Comparison of ENCODE assay signal across 1 cellular context in the genomic region with DNA sequence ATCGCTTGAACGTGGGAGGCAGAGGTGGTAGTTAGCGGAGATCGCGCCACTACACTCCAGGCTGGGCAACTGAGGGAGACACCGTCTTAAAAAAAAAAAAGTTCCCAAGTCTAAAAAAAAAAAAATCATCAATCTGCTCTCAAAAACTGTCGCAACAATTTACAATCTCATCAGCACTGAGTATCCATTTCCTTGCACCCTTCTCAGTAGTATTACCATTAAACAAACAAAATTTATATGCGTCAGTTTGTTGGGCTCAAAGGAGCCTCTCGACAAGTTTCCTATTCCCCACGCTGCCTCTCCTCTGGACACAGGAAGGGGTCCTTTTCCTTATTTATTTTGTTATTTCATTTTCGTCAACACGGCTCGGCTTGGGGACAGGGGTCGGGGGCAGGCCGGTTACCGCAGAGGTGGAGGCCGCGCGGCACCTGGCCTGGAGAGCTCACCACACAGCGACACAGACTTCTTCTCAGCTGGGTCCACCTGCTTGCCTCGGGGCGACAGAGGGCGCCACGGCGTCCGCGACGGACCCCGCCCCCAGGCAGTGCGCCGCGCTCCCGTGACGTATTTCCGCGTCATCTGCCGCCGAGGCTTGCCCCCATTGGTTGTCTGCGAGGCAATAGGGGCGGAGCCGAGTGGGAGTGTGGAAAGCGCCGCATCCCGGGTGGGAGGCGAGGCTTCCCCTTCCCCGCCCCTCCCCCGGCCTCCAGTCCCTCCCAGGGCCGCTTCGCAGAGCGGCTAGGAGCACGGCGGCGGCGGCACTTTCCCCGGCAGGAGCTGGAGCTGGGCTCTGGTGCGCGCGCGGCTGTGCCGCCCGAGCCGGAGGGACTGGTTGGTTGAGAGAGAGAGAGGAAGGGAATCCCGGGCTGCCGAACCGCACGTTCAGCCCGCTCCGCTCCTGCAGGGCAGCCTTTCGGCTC.
TF ChIP-seq lines count a peak whose summit lies in the region.

A gene (plus strand): TSS at position 709 of the 920 bp plus-strand sequence. CDS start 436 bp downstream, outside the sequence.

TF ChIP-seq in A549, 52 proteins besides CTCF, POLR2A, EP300 and RAD21 (continued from another document):
- TF ChIP-seq, protein P1, sequence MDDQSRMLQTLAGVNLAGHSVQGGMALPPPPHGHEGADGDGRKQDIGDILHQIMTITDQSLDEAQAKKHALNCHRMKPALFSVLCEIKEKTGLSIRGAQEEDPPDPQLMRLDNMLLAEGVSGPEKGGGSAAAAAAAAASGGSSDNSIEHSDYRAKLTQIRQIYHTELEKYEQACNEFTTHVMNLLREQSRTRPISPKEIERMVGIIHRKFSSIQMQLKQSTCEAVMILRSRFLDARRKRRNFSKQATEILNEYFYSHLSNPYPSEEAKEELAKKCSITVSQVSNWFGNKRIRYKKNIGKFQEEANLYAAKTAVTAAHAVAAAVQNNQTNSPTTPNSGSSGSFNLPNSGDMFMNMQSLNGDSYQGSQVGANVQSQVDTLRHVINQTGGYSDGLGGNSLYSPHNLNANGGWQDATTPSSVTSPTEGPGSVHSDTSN (IDR thresholded peaks at IDR 0.05) = peak; percentile 77
- TF ChIP-seq BHLHE40 (IDR thresholded peaks at IDR 0.05; ENCODE audit: low read depth, low read length) (no peak), MYC (IDR thresholded peaks at IDR 0.05; ENCODE audit: borderline replicate concordance, low read length) (0 out of 2 replicates have a peak, but pooled peaks have one; percentile 83), CBX2 (IDR thresholded peaks at IDR 0.05; ENCODE audit: borderline replicate concordance, low read depth) (no peak), JUN (IDR thresholded peaks at IDR 0.05) (peak; percentile 66 to 84; a peak in 4 of 5 replicates), ZSCAN20 (CRISPR knock-in tag; IDR thresholded peaks at IDR 0.05) (no peak), GATA3 (IDR thresholded peaks at IDR 0.05; ENCODE audit: borderline replicate concordance) (peak; percentile 56), RARB (CRISPR knock-in tag; IDR thresholded peaks at IDR 0.05) (no peak), FOSL2 (IDR thresholded peaks at IDR 0.05) (no peak), FOSL2 (CRISPR knock-in tag; IDR thresholded peaks at IDR 0.05) (peak; percentile 38), JUNB (IDR thresholded peaks at IDR 0.05) (no peak), HOXB5 (CRISPR knock-in tag; IDR thresholded peaks at IDR 0.05) (no peak), ZNF302 (CRISPR knock-in tag; IDR thresholded peaks at IDR 0.05) (no peak), RCOR1 (IDR thresholded peaks at IDR 0.05; ENCODE audit: low read depth, low read length) (no peak), CHD4 (IDR thresholded peaks at IDR 0.05; ENCODE audit: borderline replicate concordance) (no peak), RNF2 (IDR thresholded peaks at IDR 0.05; ENCODE audit: borderline replicate concordance, low read depth) (no peak), RFX5 (IDR thresholded peaks at IDR 0.05) (peak; percentile 81), CHD2 (IDR thresholded peaks at IDR 0.05; ENCODE audit: low read length, partially characterized antibody) (peak; percentile 21), HDAC2 (IDR thresholded peaks at IDR 0.05) (no peak)
- TF ChIP-seq, protein P2, sequence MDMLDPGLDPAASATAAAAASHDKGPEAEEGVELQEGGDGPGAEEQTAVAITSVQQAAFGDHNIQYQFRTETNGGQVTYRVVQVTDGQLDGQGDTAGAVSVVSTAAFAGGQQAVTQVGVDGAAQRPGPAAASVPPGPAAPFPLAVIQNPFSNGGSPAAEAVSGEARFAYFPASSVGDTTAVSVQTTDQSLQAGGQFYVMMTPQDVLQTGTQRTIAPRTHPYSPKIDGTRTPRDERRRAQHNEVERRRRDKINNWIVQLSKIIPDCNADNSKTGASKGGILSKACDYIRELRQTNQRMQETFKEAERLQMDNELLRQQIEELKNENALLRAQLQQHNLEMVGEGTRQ (IDR thresholded peaks at IDR 0.05) = peak; percentile 86
- TF ChIP-seq, protein P3, sequence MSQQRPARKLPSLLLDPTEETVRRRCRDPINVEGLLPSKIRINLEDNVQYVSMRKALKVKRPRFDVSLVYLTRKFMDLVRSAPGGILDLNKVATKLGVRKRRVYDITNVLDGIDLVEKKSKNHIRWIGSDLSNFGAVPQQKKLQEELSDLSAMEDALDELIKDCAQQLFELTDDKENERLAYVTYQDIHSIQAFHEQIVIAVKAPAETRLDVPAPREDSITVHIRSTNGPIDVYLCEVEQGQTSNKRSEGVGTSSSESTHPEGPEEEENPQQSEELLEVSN (IDR thresholded peaks at IDR 0.05; ENCODE audit: borderline replicate concordance, low read depth) = peak; percentile 79
- TF ChIP-seq, protein P4, sequence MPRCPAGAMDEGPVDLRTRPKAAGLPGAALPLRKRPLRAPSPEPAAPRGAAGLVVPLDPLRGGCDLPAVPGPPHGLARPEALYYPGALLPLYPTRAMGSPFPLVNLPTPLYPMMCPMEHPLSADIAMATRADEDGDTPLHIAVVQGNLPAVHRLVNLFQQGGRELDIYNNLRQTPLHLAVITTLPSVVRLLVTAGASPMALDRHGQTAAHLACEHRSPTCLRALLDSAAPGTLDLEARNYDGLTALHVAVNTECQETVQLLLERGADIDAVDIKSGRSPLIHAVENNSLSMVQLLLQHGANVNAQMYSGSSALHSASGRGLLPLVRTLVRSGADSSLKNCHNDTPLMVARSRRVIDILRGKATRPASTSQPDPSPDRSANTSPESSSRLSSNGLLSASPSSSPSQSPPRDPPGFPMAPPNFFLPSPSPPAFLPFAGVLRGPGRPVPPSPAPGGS (IDR thresholded peaks at IDR 0.05) = no peak
- TF ChIP-seq, protein P5, sequence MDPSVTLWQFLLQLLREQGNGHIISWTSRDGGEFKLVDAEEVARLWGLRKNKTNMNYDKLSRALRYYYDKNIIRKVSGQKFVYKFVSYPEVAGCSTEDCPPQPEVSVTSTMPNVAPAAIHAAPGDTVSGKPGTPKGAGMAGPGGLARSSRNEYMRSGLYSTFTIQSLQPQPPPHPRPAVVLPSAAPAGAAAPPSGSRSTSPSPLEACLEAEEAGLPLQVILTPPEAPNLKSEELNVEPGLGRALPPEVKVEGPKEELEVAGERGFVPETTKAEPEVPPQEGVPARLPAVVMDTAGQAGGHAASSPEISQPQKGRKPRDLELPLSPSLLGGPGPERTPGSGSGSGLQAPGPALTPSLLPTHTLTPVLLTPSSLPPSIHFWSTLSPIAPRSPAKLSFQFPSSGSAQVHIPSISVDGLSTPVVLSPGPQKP (IDR thresholded peaks at IDR 0.05; ENCODE audit: low read depth, low read length) = no peak
- TF ChIP-seq, protein P6, sequence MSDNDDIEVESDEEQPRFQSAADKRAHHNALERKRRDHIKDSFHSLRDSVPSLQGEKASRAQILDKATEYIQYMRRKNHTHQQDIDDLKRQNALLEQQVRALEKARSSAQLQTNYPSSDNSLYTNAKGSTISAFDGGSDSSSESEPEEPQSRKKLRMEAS (IDR thresholded peaks at IDR 0.05) = peak; percentile 96
